ENCODE assay signal across 19 cellular contexts in the genomic region with DNA sequence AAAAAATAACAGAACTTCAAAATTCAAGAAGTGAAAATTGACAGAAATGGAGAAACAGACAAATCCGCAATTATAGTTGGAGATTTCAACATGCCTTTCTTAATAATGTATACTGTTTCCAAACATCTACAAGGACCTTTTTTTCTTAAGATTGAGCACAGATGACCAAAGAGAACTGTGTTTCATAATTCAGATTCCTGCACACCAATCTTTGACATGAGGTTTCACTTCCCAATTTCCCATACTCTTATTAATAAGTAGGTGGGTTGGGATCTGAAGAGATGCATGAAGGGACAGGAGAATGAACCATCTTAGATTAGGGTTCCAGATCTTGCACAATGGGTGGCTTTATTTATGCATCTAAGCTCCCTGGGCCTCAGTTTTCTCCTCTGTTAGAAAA. TPM values are rescaled to one million over a fixed set of nuclear protein-coding genes. Genes with fewer than 3 reads are reported as not detected.
DNase-seq lines count a peak whose midpoint lies in the region; ATAC-seq and TF ChIP-seq lines count a peak whose summit lies in the region.
"Had no signal": no experiment of that assay in that cellular context is flagged by ENCODE, and none has a peak within 500 bp of the region (broad histone marks: within the 10 kb centered on the region; RNA-seq: fewer than 3 reads in every experiment).

No MANE protein-coding gene starts in this region.

- H3K4me1 Mint-ChIP-seq in T-cell: peaks cover 74 to 75% (median 75%) of the 10 kb centered on the region in 3 donors

- H3K79me1 ChIP-seq in mesendoderm (ENCODE audit: low read length): no peaks in the 10 kb centered on the region

- no peak overlapping the region for H3K18ac ChIP-seq in mesendoderm (ENCODE audit: low read length)

- no peak overlapping the region for H2BK5ac ChIP-seq in mesendoderm (ENCODE audit: low read length)

- H3K9ac ChIP-seq in mesendoderm (ENCODE audit: low read length): no peak overlapping the region
- H3K9ac ChIP-seq: SK-N-SH had no signal

- H2AK5ac ChIP-seq in mesendoderm (ENCODE audit: low read length): no peak overlapping the region

- H3K79me2 ChIP-seq in mesendoderm (ENCODE audit: control insufficient read depth, insufficient read depth, low read length): no peaks in the 10 kb centered on the region

- H3K23ac ChIP-seq in mesendoderm (ENCODE audit: low read length): no peak overlapping the region

- no peaks in the 10 kb centered on the region for H3K27me3 ChIP-seq in left ventricle myocardium inferior (ENCODE audit: low read depth)
- H3K27me3 ChIP-seq in mesendoderm (ENCODE audit: insufficient read depth, low read length, poor library complexity): no peaks in the 10 kb centered on the region

- no peak overlapping the region for H4K8ac ChIP-seq in mesendoderm (ENCODE audit: low read depth, low read length)

- H3K56ac ChIP-seq in mesendoderm (ENCODE audit: low read length): no peak overlapping the region

- no peaks in the 10 kb centered on the region for H3K27me3 Mint-ChIP-seq in T-cell

- intact Hi-C loops in left ventricle myocardium superior (cut with micrococcal nuclease) (no loop called here), left ventricle myocardium inferior (cut with micrococcal nuclease) (no loop called here)

- peaks cover 0 to 5% (median 3%) of the 10 kb centered on the region in 3 donors for H3K9me3 Mint-ChIP-seq in T-cell

- TF ChIP-seq CTCF in left ventricle myocardium inferior (IDR thresholded peaks at IDR 0.05; ENCODE audit: borderline replicate concordance): no peak

- ATAC-seq in left ventricle myocardium superior (peak; percentile 50), T-cell (replicated peaks in 1 of 4) (no peak)
- ATAC-seq: A549 had no signal

- no peak overlapping the region for H3K4ac ChIP-seq in mesendoderm (ENCODE audit: low read depth, low read length)

- POLR2A ChIA-PET in T-cell (lab: Charles Lee): interaction anchor here in 1 of 2 donors (0.9 kb wide), 1 partner anchor 9 kb away, joined by 3 read pairs; no protein-coding TSS in a partner anchor

- no peak overlapping the region for H2BK120ac ChIP-seq in mesendoderm (ENCODE audit: low read depth, low read length)

- H3K4me1 ChIP-seq in left ventricle myocardium inferior: no peaks in the 10 kb centered on the region
- H3K4me1 ChIP-seq in mesendoderm (ENCODE audit: control insufficient read depth, low read depth, low read length): no peaks in the 10 kb centered on the region
- H3K4me1 ChIP-seq: A549, Caco-2 had no signal

- CTCF ChIA-PET in T-cell (lab: Charles Lee): no interaction called here

- peaks cover 7% of the 10 kb centered on the region for H3K9me3 ChIP-seq in left ventricle myocardium inferior (replicated peaks)
- H3K9me3 ChIP-seq: A549, Caco-2, SK-N-SH had no signal

- peak overlapping the region; percentile 59 to 87 for H3K27ac Mint-ChIP-seq in T-cell

- no peak overlapping the region for H3K4me2 ChIP-seq in mesendoderm (ENCODE audit: low read length)
- H3K4me2 ChIP-seq: A549, SK-N-SH had no signal

- no peaks in the 10 kb centered on the region for H3K36me3 ChIP-seq in left ventricle myocardium inferior
- H3K36me3 ChIP-seq in mesendoderm (ENCODE audit: control insufficient read depth, insufficient read depth, low read length): no peaks in the 10 kb centered on the region

- DNase-seq in left ventricle myocardium superior (no peak), left ventricle myocardium inferior (no peak), NOMO-1 (lab: John Stamatoyannopoulos, UW; ENCODE audit: unreplicated experiment in 2 of 2) (peak; percentile 56 to 90), T-cell (no peak), mesendoderm (no peak), DMS114 treated with DMSO at 0.1 percent for 48 hours (lab: John Stamatoyannopoulos, UW; ENCODE audit: unreplicated experiment) (no peak), kidney glomerular epithelial cell (lab: John Stamatoyannopoulos, UW) (no peak)
- DNase-seq: Caco-2; EL; NCI-H1417 treated with DMSO at 0.1 percent for 48 hours; NCI-H1930; NCI-H2171; NCI-H446 treated with DMSO at 0.1 percent for 48 hours; NK-92 treated with Interleukin-12 subunit alpha and Interleukin-12 subunit beta, amount 100 ng/mL, for 24 hours; SK-N-SH had no signal

- peaks cover 41% of the 10 kb centered on the region for H3K36me3 Mint-ChIP-seq in T-cell

- no peak overlapping the region for H2BK15ac ChIP-seq in mesendoderm (replicated peaks; ENCODE audit: low read depth)

- H3K4me3 Mint-ChIP-seq in T-cell: no peak overlapping the region

- no peak overlapping the region for H4K5ac ChIP-seq in mesendoderm (ENCODE audit: low read length)

- no peak overlapping the region for H3K4me3 ChIP-seq in left ventricle myocardium inferior
- no peak overlapping the region for H3K4me3 ChIP-seq in mesendoderm (ENCODE audit: low read length)
- H3K4me3 ChIP-seq: A549 had no signal

- H3K27ac ChIP-seq in left ventricle myocardium inferior (replicated peaks): no peak overlapping the region
- no peak overlapping the region for H3K27ac ChIP-seq in mesendoderm (ENCODE audit: low read depth, low read length)
- H3K27ac ChIP-seq: A549, C4-2B had no signal

- no CpG with 5 or more reads among the region's 1 CpG for WGBS in mesendoderm (ENCODE audit: extremely low coverage, insufficient coverage, low lambda C conversion rate)

RNA-seq across cellular contexts. Expression of gene GIMAP7, which starts 24.9 kb away (rescaled TPM):
- total RNA-seq in left ventricle myocardium superior (24.1 TPM), left ventricle myocardium inferior (16.8 TPM), T-cell (100 to 1,000 TPM in 3 of 5 donors, 10 to 100 TPM in 2; 76.8 to 430 (median 392) TPM)
- 0.04 TPM for polyA plus RNA-seq in mesendoderm (2013, experiment 1 of 2)
- 0.03 TPM for polyA plus RNA-seq in mesendoderm (2013, experiment 2 of 2)
- total RNA-seq: Caco-2, H4, MCF 10A had no signal
- polyA plus RNA-seq: A549, SK-N-SH had no signal

RNA-seq across cellular contexts. Expression of gene GIMAP8, which starts 39.4 kb away (rescaled TPM):
- 16.2 TPM for total RNA-seq in left ventricle myocardium superior
- 11.0 TPM for total RNA-seq in left ventricle myocardium inferior
- total RNA-seq in T-cell: 10 to 100 TPM; 17.8 to 54.6 (median 50.1) TPM
- 0.01 TPM for polyA plus RNA-seq in mesendoderm (2013, experiment 1 of 2)
- not detected for polyA plus RNA-seq in mesendoderm (2013, experiment 2 of 2)
- total RNA-seq: H4, MCF 10A had no signal
- polyA plus RNA-seq: A549, SK-N-SH had no signal

Comparison
In these comparisons a context has a peak if more than half of its experiments do, and no peak if none do; other contexts are left out.
1. DNase-seq: peak in NOMO-1 (2 of 2); none in left ventricle myocardium superior (single experiment), left ventricle myocardium inferior (single experiment), T-cell (0 of 34), mesendoderm (single experiment), DMS114 treated with DMSO at 0.1 percent for 48 hours (single experiment) and kidney glomerular epithelial cell (single experiment).